Comparison of ENCODE assay signal across 8 cellular contexts in genomic region chr3:141105828-141106628, GRCh38. TPM values are rescaled to one million over a fixed set of nuclear protein-coding genes. Genes with fewer than 3 reads are reported as not detected.
DNase-seq lines count a peak whose midpoint lies in the region; ATAC-seq, FAIRE-seq and TF ChIP-seq lines count a peak whose summit lies in the region.

No MANE protein-coding gene starts in this region.

- CTCF ChIA-PET in BJ (lab: Yijun Ruan, JAX), result interaction anchor here (0.7 to 2.1 kb wide), 17 partner anchors 10 to 209 kb away, joined by 3 to 23 read pairs (median 3); no protein-coding TSS in a partner anchor
- CTCF ChIA-PET in T-cell (lab: Charles Lee), result interaction anchor here (0.5 to 1.4 kb wide), 10 partner anchors 10 to 414 kb away, joined by 3 to 10 read pairs (median 3); no protein-coding TSS in a partner anchor

- POLR2A ChIA-PET in BJ (lab: Charles Lee) (no interaction called here), T-cell (lab: Charles Lee) (no interaction called here)

- H4K20me1 ChIP-seq in astrocyte (ENCODE audit: insufficient read depth, low read length), result no peaks in the 10 kb centered on the region
- H4K20me1 ChIP-seq in smooth muscle cell (ENCODE audit: low read depth), result no peaks in the 10 kb centered on the region

- H2AFZ ChIP-seq in astrocyte (ENCODE audit: low read depth, low read length), result no peak overlapping the region
- H2AFZ ChIP-seq in smooth muscle cell (ENCODE audit: low read depth), result no peak overlapping the region

- H3K4me2 ChIP-seq in astrocyte (ENCODE audit: low read length), result no peak overlapping the region
- H3K4me2 ChIP-seq in smooth muscle cell, result no peak overlapping the region

- H3K27me3 Mint-ChIP-seq in T-cell, result no peaks in the 10 kb centered on the region
- H3K27me3 Mint-ChIP-seq in astrocyte (ENCODE audit: low read depth, unreplicated experiment), result peaks cover 10% of the 10 kb centered on the region

- H3K9me3 ChIP-seq in astrocyte (ENCODE audit: insufficient read depth, low read depth, low read length), result peaks cover 5% of the 10 kb centered on the region
- H3K9me3 ChIP-seq in smooth muscle cell (replicated peaks; ENCODE audit: low read depth), result no peaks in the 10 kb centered on the region

- no peaks in the 10 kb centered on the region for H3K36me3 Mint-ChIP-seq in T-cell
- H3K36me3 Mint-ChIP-seq in astrocyte (ENCODE audit: low read depth, unreplicated experiment), result peaks cover 3% of the 10 kb centered on the region

- H3F3A ChIP-seq in smooth muscle cell (ENCODE audit: low read depth), result no peaks in the 10 kb centered on the region

- H3K9ac ChIP-seq in astrocyte (ENCODE audit: low read length), result no peak overlapping the region
- H3K9ac ChIP-seq in smooth muscle cell (ENCODE audit: low read depth), result no peak overlapping the region

- no peak overlapping the region for H3K4me3 ChIP-seq in BJ (ENCODE audit: low read depth, low read length)
- H3K4me3 ChIP-seq in astrocyte (ENCODE audit: insufficient read depth, low read depth, low read length), result no peak overlapping the region
- H3K4me3 ChIP-seq in smooth muscle cell, result no peak overlapping the region

- H3K4me1 Mint-ChIP-seq in T-cell (no peaks in the 10 kb centered on the region), astrocyte (ENCODE audit: low read depth, unreplicated experiment) (peaks cover 6% of the 10 kb centered on the region)

- H3K79me2 ChIP-seq in astrocyte (ENCODE audit: insufficient read depth, low read length) (no peaks in the 10 kb centered on the region), smooth muscle cell (ENCODE audit: low read depth) (no peaks in the 10 kb centered on the region)

- no peaks in the 10 kb centered on the region; the same call in 1 of the 2 replicates for H3K27me3 ChIP-seq in BJ (ENCODE audit: control insufficient read depth, insufficient read depth, low read length)
- no peaks in the 10 kb centered on the region for H3K27me3 ChIP-seq in astrocyte (ENCODE audit: insufficient read depth, low read length)
- H3K27me3 ChIP-seq in smooth muscle cell (ENCODE audit: low read depth), result no peaks in the 10 kb centered on the region

- 41% methylated on average over 7 of the region's 7 CpGs for WGBS in smooth muscle cell (ENCODE audit: low lambda C conversion rate)

- FAIRE-seq in astrocyte (lab: Jason Lieb, UNC), result peak; percentile 52

- DNase-seq in BJ (ENCODE audit: low read depth), result peak; percentile 31
- DNase-seq in NCI-H1694 (lab: John Stamatoyannopoulos, UW), result peak; percentile 89
- DNase-seq in T-cell, result peak in 31 of 34 experiments; percentile 10 to 70 (median 47)
- peak; percentile 58 for DNase-seq in astrocyte (ENCODE audit: low read depth)
- peak; percentile 19 to 70 for DNase-seq in hippocampal formation (lab: John Stamatoyannopoulos, UW)
- DNase-seq in smooth muscle cell (lab: John Stamatoyannopoulos, UW; ENCODE audit: unreplicated experiment), result peak; percentile 2

- no peak overlapping the region for H3K4me3 Mint-ChIP-seq in T-cell
- H3K4me3 Mint-ChIP-seq in astrocyte (ENCODE audit: unreplicated experiment), result no peak overlapping the region

- ATAC-seq in GM21447 (IDR thresholded peaks at IDR 0.05; ENCODE audit: unreplicated experiment), result peak; percentile 60
- peak in 2 of 4 experiments; percentile 50 to 55 for ATAC-seq in T-cell (replicated peaks in 1 of 4)
- ATAC-seq in GM21619 (IDR thresholded peaks at IDR 0.05; ENCODE audit: unreplicated experiment), result no peak

- H3K27ac ChIP-seq in astrocyte (ENCODE audit: low read depth, low read length) (no peak overlapping the region), smooth muscle cell (ENCODE audit: low read depth) (no peak overlapping the region)

- H3K4me1 ChIP-seq in astrocyte (ENCODE audit: insufficient read depth, low read length) (no peaks in the 10 kb centered on the region), smooth muscle cell (ENCODE audit: low read depth) (peaks cover 10% of the 10 kb centered on the region)

- H3K9me3 Mint-ChIP-seq in T-cell (no peaks in the 10 kb centered on the region), astrocyte (ENCODE audit: unreplicated experiment) (no peaks in the 10 kb centered on the region)

- H3K27ac Mint-ChIP-seq in T-cell, result no peak overlapping the region
- no peak overlapping the region for H3K27ac Mint-ChIP-seq in astrocyte (ENCODE audit: unreplicated experiment)

- no peaks in the 10 kb centered on the region for H3K36me3 ChIP-seq in BJ (ENCODE audit: control insufficient read depth, insufficient read depth, low read length)
- no peaks in the 10 kb centered on the region for H3K36me3 ChIP-seq in astrocyte (ENCODE audit: insufficient read depth, low read length)
- no peaks in the 10 kb centered on the region for H3K36me3 ChIP-seq in smooth muscle cell (ENCODE audit: low read depth)

- TF ChIP-seq CTCF in BJ (IDR thresholded peaks at IDR 0.05; ENCODE audit: insufficient read depth, low read depth, low read length) (peak; percentile 73), astrocyte (IDR thresholded peaks at IDR 0.05; ENCODE audit: insufficient read depth, low read depth, low read length) (peak; percentile 83), smooth muscle cell (IDR thresholded peaks at IDR 0.05; ENCODE audit: borderline replicate concordance, insufficient read depth, poor library complexity, severe bottlenecking) (peak; percentile 74)

RNA-seq across cellular contexts. Expression of gene SPSB4, which starts 54.9 kb away (rescaled TPM):
- polyA plus RNA-seq in BJ (2011; rRNA removed), result not detected in 2 replicates
- not detected in 2 replicates for polyA minus RNA-seq in BJ (2011; rRNA and poly(A)+ RNA removed)
- not detected for total RNA-seq in T-cell
- 0.94 and 2.2 TPM in 2 replicates for total RNA-seq in astrocyte
- 0.81 and 3.9 TPM in 2 replicates for total RNA-seq in smooth muscle cell
- polyA plus RNA-seq in smooth muscle cell, result 0.93 and 1.8 TPM in 2 replicates

Comparison
In these comparisons a context has a peak if more than half of its experiments do, and no peak if none do; other contexts are left out.
1. DNase-seq: peak in every context shown above with its lines; median percentile 89 in NCI-H1694; 58 in astrocyte; 47 in T-cell; 44 in hippocampal formation; 31 in BJ; 2 in smooth muscle cell.